Comparison of ENCODE assay signal across 10 cellular contexts in the genomic region with DNA sequence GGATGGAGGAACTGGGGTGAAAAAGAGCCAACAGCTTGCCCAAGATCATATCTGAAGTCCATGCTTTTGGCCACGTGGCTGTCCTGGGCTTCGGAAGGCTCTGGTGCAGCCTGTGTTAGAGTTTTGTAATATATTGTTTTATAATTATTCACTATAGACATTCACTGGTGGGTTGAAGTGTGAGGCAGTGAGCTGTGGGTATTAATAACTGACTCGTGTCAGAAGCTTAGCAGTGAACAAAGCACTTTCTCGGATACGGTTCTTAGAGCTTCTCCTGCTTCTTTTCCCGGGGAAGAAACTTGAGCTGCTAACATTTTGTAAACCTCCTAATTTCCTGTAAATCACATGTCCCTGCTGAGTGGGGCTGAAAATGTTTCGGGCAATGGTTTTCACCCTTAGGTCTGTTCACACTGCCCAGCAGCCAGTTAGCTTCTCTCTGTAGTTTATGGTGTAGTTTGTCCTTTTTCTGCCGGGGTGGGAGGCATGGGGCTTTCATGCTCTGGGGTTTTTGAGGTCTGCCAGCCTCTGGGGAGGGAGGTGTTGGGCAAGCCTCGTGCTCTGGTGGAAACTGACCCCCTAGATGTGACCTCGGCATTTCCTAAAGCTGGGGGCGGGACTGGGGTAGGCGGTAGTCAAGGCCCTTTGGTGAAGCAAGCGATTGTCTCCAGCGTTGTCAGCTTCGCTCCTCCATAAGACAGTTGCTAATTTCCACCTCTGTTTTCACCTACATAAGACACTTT. TPM values are rescaled to one million over a fixed set of nuclear protein-coding genes. Genes with fewer than 3 reads are reported as not detected.
A peak's percentile ranks its signal among the peaks of the same experiment; 100 is the strongest.
DNase-seq lines count a peak whose midpoint lies in the region; ATAC-seq and TF ChIP-seq lines count a peak whose summit lies in the region.
"Had no signal": no experiment of that assay in that cellular context is flagged by ENCODE, and none has a peak within 500 bp of the region (broad histone marks: within the 10 kb centered on the region; RNA-seq: fewer than 3 reads in every experiment).

No MANE protein-coding gene starts in this region.

- no peak for TF ChIP-seq POLR2A in transverse colon (IDR thresholded peaks at IDR 0.05)

- peaks cover 9% of the 10 kb centered on the region for H3K4me1 Mint-ChIP-seq in activated naive CD8-positive, alpha-beta T cell (ENCODE audit: low read depth)
- peaks cover 6% of the 10 kb centered on the region for H3K4me1 Mint-ChIP-seq in activated naive CD8-positive, alpha-beta T cell treated with anti-CD3 and anti-CD28 coated beads for 36 hours

- H3K27me3 ChIP-seq in muscle layer of duodenum (ENCODE audit: low read depth, low read length) (no peaks in the 10 kb centered on the region), transverse colon (peaks cover 9% of the 10 kb centered on the region), BE2C (peaks cover 16% of the 10 kb centered on the region)

- H3K4me3 ChIP-seq in muscle layer of duodenum (ENCODE audit: low read depth in 1 of 2, low read length in 2 of 2) (peak overlapping the region; percentile 37 to 89), transverse colon (peak overlapping the region in 1 of 4 donors; percentile 72), BE2C (ENCODE audit: low read depth, low read length) (no peak overlapping the region)

- no peak for DNase-seq in activated naive CD8-positive, alpha-beta T cell treated with anti-CD3 and anti-CD28 coated beads for 36 hours
- DNase-seq in dedifferentiated amniotic fluid mesenchymal stem cell (ENCODE audit: extremely low spot score) (peak; percentile 25), transverse colon (no peak), GM13976 (ENCODE audit: low spot score) (no peak), BE2C (no peak)
- DNase-seq: activated CD4-positive, alpha-beta T cell treated with anti-CD3 and anti-CD28 coated beads, Interleukin-2, amount 10 ng/mL, durations not matched to agents 24 days and 14 days had no signal

- peaks cover 22% of the 10 kb centered on the region for H3K27me3 Mint-ChIP-seq in activated naive CD8-positive, alpha-beta T cell
- H3K27me3 Mint-ChIP-seq in activated naive CD8-positive, alpha-beta T cell treated with anti-CD3 and anti-CD28 coated beads for 36 hours = peaks cover 41% of the 10 kb centered on the region

- H3K9me3 ChIP-seq in muscle layer of duodenum (ENCODE audit: control insufficient read depth in 1 of 2, low read length in 2 of 2) (no peaks in the 10 kb centered on the region), transverse colon (no peaks in the 10 kb centered on the region), BE2C (no peaks in the 10 kb centered on the region; the same call in 1 of the 2 replicates)

- intact Hi-C loops in transverse colon (cut with DNase I; ENCODE audit: low total_unique reads) = loop anchor here (5.0 kb wide), 1 partner anchor 997 kb away; no protein-coding TSS in a partner anchor

- H3K27ac ChIP-seq in muscle layer of duodenum (ENCODE audit: low read length) = peak overlapping the region; percentile 37
- peak overlapping the region; percentile 83 to 91 (median 86) for H3K27ac ChIP-seq in transverse colon

- WGBS in transverse colon (ENCODE audit: low coverage in 1 of 2), 2 donors = 19 to 63% methylated on average over 7 to 15 of the region's 15 CpGs

- H3K9me3 Mint-ChIP-seq in activated naive CD8-positive, alpha-beta T cell (ENCODE audit: low read depth) = peaks cover 3% of the 10 kb centered on the region
- peaks cover 3% of the 10 kb centered on the region for H3K9me3 Mint-ChIP-seq in activated naive CD8-positive, alpha-beta T cell treated with anti-CD3 and anti-CD28 coated beads for 36 hours
- H3K9me3 Mint-ChIP-seq: activated CD4-positive, alpha-beta T cell treated with anti-CD3 and anti-CD28 coated beads, Interleukin-2, amount 10 ng/mL, durations not matched to agents 24 days and 14 days had no signal

- H3K4me3 Mint-ChIP-seq in activated naive CD8-positive, alpha-beta T cell = peak overlapping the region; percentile 59
- no peak overlapping the region for H3K4me3 Mint-ChIP-seq in activated naive CD8-positive, alpha-beta T cell treated with anti-CD3 and anti-CD28 coated beads for 36 hours

- in situ Hi-C loops in transverse colon (cut with MboI; ENCODE audit: low pct_ligation_motif_present in 1 of 4, low pct_unique_long_range_greater_than_20kb in 1 of 4, low sequenced_read_pairs in 3 of 4) (no loop called here), GM13976 (cut with MboI; ENCODE audit: low sequenced_read_pairs, unreplicated experiment) (no loop called here)

- TF ChIP-seq CTCF in transverse colon (IDR thresholded peaks at IDR 0.05) (no peak), GM13976 (IDR thresholded peaks at IDR 0.05; ENCODE audit: borderline replicate concordance, control extremely low read depth, extremely low read depth, insufficient read depth, missing control alignments) (no peak), BE2C (IDR thresholded peaks at IDR 0.05; ENCODE audit: low read depth, low read length) (no peak)

- peaks cover 2% of the 10 kb centered on the region for H3K36me3 Mint-ChIP-seq in activated naive CD8-positive, alpha-beta T cell
- peaks cover 3% of the 10 kb centered on the region for H3K36me3 Mint-ChIP-seq in activated naive CD8-positive, alpha-beta T cell treated with anti-CD3 and anti-CD28 coated beads for 36 hours

- no peak overlapping the region for H3K27ac Mint-ChIP-seq in activated naive CD8-positive, alpha-beta T cell
- no peak overlapping the region for H3K27ac Mint-ChIP-seq in activated naive CD8-positive, alpha-beta T cell treated with anti-CD3 and anti-CD28 coated beads for 36 hours
- H3K27ac Mint-ChIP-seq: activated CD4-positive, alpha-beta T cell treated with anti-CD3 and anti-CD28 coated beads, Interleukin-2, amount 10 ng/mL, durations not matched to agents 24 days and 14 days had no signal

- H3K4me1 ChIP-seq in muscle layer of duodenum (ENCODE audit: control insufficient read depth in 1 of 2, insufficient read depth in 2 of 2, low read length in 2 of 2) (peaks cover 0 to 14% of the 10 kb centered on the region in 2 donors), transverse colon (peaks cover 0 to 22% (median 5%) of the 10 kb centered on the region in 4 donors), BE2C (no peaks in the 10 kb centered on the region)

- ATAC-seq in GM21723 (IDR thresholded peaks at IDR 0.05; ENCODE audit: unreplicated experiment) = no peak

- no peaks in the 10 kb centered on the region for H3K36me3 ChIP-seq in muscle layer of duodenum (ENCODE audit: control insufficient read depth in 1 of 2, insufficient read depth in 2 of 2, low read length in 2 of 2)
- no peaks in the 10 kb centered on the region for H3K36me3 ChIP-seq in transverse colon
- H3K36me3 ChIP-seq in BE2C = no peaks in the 10 kb centered on the region

- TF ChIP-seq EP300 in transverse colon (IDR thresholded peaks at IDR 0.05; ENCODE audit: low read depth) = no peak

RNA-seq across cellular contexts. Expression of a gene that starts 1.7 kb away (rescaled TPM):
- under 1 TPM; 0.16 to 0.54 TPM for total RNA-seq in activated naive CD8-positive, alpha-beta T cell treated with anti-CD3 and anti-CD28 coated beads for 36 hours
- 1 to 10 TPM; 3.0 to 9.6 (median 6.3) TPM for total RNA-seq in transverse colon
- polyA plus RNA-seq in BE2C (2012; ENCODE audit: insufficient read depth, insufficient read length, low read depth) = 0.36 TPM
- total RNA-seq: activated CD4-positive, alpha-beta T cell treated with anti-CD3 and anti-CD28 coated beads, Interleukin-2, amount 10 ng/mL, durations not matched to agents 24 days and 14 days had no signal

RNA-seq across cellular contexts. Expression of a gene that starts 20.4 kb away (rescaled TPM):
- total RNA-seq in activated naive CD8-positive, alpha-beta T cell treated with anti-CD3 and anti-CD28 coated beads for 36 hours = not detected
- not detected for total RNA-seq in transverse colon
- 0.42 TPM for polyA plus RNA-seq in BE2C (2012; ENCODE audit: insufficient read depth, insufficient read length, low read depth)
- total RNA-seq: activated CD4-positive, alpha-beta T cell treated with anti-CD3 and anti-CD28 coated beads, Interleukin-2, amount 10 ng/mL, durations not matched to agents 24 days and 14 days; HT1080 had no signal
